Comparison of ENCODE assay signal across 1 cellular context in genomic region chr17:29038511-29039300, GRCh38.
TF ChIP-seq lines count a peak whose summit lies in the region.

No MANE protein-coding gene starts in this region.

TF ChIP-seq in H1, 55 proteins besides CTCF, POLR2A, EP300 and RAD21:
- TF ChIP-seq TAF1 (IDR thresholded peaks at IDR 0.05; ENCODE audit: low read depth, low read length): no peak
- no peak for TF ChIP-seq CHD2 (IDR thresholded peaks at IDR 0.05; ENCODE audit: low read length)
- no peak for TF ChIP-seq CEBPB (IDR thresholded peaks at IDR 0.05; ENCODE audit: low read depth, low read length)
- no peak for TF ChIP-seq ZNF274 (IDR thresholded peaks at IDR 0.05; ENCODE audit: borderline replicate concordance, extremely low read depth, low read length)
- no peak for TF ChIP-seq RFX5 (IDR thresholded peaks at IDR 0.05; ENCODE audit: borderline replicate concordance, low read depth, low read length)
- TF ChIP-seq SIRT6 (IDR thresholded peaks at IDR 0.05; ENCODE audit: low read length): no peak
- TF ChIP-seq RXRA (IDR thresholded peaks at IDR 0.05; ENCODE audit: insufficient read depth, low read depth, low read length): no peak
- TF ChIP-seq KDM1A (IDR thresholded peaks at IDR 0.05; ENCODE audit: borderline replicate concordance, low read length): no peak
- TF ChIP-seq JUND (IDR thresholded peaks at IDR 0.05; ENCODE audit: low read length): no peak
- TF ChIP-seq KDM4A (IDR thresholded peaks at IDR 0.05; ENCODE audit: low read depth, low read length, severe bottlenecking): no peak
- TF ChIP-seq NANOG (IDR thresholded peaks at IDR 0.05; ENCODE audit: insufficient read depth, low read depth, low read length, poor library complexity, severe bottlenecking): no peak
- no peak for TF ChIP-seq CREB1 (IDR thresholded peaks at IDR 0.05)
- TF ChIP-seq MAX (IDR thresholded peaks at IDR 0.05): no peak
